Comparison of ENCODE assay signal across 1 cellular context in the genomic region with DNA sequence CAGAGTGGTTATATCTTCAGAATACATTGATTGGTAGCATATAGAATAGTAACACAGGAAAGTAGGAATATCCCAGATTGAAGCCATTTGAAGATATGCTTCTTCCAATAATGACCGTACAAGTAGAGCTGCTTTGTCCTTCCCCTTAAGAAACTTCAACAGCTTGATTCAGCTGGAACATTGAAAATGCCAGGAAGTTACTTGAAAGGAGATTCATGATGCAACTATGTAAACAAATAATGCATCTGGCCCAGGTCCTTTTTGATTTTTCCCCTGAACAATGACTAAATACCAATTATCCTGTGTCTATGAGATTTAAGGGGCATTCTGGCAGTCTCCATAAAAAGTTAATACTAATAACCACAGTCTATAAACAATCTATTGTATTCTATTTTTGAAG.
TF ChIP-seq lines count a peak whose summit lies in the region.

No MANE protein-coding gene starts in this region.

TF ChIP-seq in HEK293T, 16 proteins besides CTCF, POLR2A, EP300 and RAD21 (continued from another document):
- TF ChIP-seq, protein P1, sequence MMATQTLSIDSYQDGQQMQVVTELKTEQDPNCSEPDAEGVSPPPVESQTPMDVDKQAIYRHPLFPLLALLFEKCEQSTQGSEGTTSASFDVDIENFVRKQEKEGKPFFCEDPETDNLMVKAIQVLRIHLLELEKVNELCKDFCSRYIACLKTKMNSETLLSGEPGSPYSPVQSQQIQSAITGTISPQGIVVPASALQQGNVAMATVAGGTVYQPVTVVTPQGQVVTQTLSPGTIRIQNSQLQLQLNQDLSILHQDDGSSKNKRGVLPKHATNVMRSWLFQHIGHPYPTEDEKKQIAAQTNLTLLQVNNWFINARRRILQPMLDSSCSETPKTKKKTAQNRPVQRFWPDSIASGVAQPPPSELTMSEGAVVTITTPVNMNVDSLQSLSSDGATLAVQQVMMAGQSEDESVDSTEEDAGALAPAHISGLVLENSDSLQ (IDR thresholded peaks at IDR 0.05), result no peak
- no peak for TF ChIP-seq FOXM1 (IDR thresholded peaks at IDR 0.05; ENCODE audit: borderline replicate concordance)
- TF ChIP-seq NFRKB (IDR thresholded peaks at IDR 0.05), result no peak
- no peak for TF ChIP-seq ARNT (IDR thresholded peaks at IDR 0.05)
- TF ChIP-seq SUZ12 (IDR thresholded peaks at IDR 0.05), result no peak
- no peak for TF ChIP-seq FOXK2 (IDR thresholded peaks at IDR 0.05)
- no peak for TF ChIP-seq CTBP1 (IDR thresholded peaks at IDR 0.05; ENCODE audit: borderline replicate concordance)
- TF ChIP-seq L3MBTL2 (conservative IDR thresholded peaks at IDR 0.05), result no peak
- no peak for TF ChIP-seq BHLHE40 (IDR thresholded peaks at IDR 0.05; ENCODE audit: borderline replicate concordance)
